11 cellular contexts compared by ENCODE assay signal in the genomic region with DNA sequence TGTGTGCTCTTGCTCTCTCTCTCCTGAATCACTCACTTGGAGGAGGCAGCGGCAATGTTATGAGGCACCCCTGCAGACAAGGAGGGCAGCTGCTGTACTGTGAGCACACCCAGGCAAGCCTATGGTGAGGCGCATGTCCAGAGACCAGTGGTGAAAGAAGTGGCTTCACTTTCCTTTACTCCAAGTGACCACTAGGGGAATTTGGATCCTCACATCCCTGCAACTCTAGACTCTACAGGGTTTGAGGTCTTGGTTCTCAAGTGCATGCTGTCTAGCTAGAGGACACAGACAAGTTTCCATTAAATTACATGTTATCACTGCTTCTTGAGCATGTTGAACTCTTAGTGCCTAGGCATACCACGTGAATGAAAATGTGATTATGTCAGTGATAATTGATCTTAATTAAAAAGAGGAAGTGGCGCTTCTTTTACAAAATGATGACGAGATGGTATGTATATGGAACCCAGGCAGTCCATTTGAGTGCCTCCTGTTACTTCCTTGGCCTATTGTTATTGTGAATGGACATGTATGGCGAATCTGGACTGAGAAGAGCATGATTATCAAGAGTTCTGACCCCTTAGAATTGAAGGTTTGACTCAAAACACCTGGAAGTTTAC.
DNase-seq lines count a peak whose midpoint lies in the region; ATAC-seq, FAIRE-seq and TF ChIP-seq lines count a peak whose summit lies in the region.
"Had no signal": no experiment of that assay in that cellular context is flagged by ENCODE, and none has a peak within 500 bp of the region (broad histone marks: within the 10 kb centered on the region; RNA-seq: fewer than 3 reads in every experiment).

No MANE protein-coding gene starts in this region.

- ATAC-seq in A549 (peak; percentile 39 to 70; a peak in 4 of 6 replicates), HG03457 (IDR thresholded peaks at IDR 0.05; ENCODE audit: unreplicated experiment) (no peak)

- intact Hi-C loops in OCI-LY7 (cut with micrococcal nuclease; ENCODE audit: unreplicated experiment): no loop called here

- H2AFZ ChIP-seq in GM23248 (no peak overlapping the region), OCI-LY7 (ENCODE audit: low read length) (no peak overlapping the region)

- H3K79me2 ChIP-seq in GM23248 (ENCODE audit: insufficient read depth): no peaks in the 10 kb centered on the region
- no peaks in the 10 kb centered on the region for H3K79me2 ChIP-seq in OCI-LY7 (ENCODE audit: insufficient read depth, low read depth, low read length)

- H3K27ac ChIP-seq in A549 (no peak overlapping the region), GM23248 (no peak overlapping the region), OCI-LY7 (ENCODE audit: low read depth, low read length, poor library complexity, severe bottlenecking) (no peak overlapping the region)
- H3K27ac ChIP-seq: VCaP had no signal

- H3K36me3 ChIP-seq in GM23248 (ENCODE audit: low read depth): no peaks in the 10 kb centered on the region
- H3K36me3 ChIP-seq in OCI-LY7 (ENCODE audit: insufficient read depth, low read length): no peaks in the 10 kb centered on the region

- H3K4me2 ChIP-seq in A549 (no peak overlapping the region), GM23248 (ENCODE audit: unreplicated experiment) (no peak overlapping the region), OCI-LY7 (ENCODE audit: low read length) (no peak overlapping the region)

- H4K20me1 ChIP-seq in GM23248 (ENCODE audit: insufficient read depth) (no peaks in the 10 kb centered on the region), OCI-LY7 (ENCODE audit: insufficient read depth, low read length) (no peaks in the 10 kb centered on the region)

- H3K27me3 ChIP-seq in GM23248 (replicated peaks; ENCODE audit: insufficient read depth): no peaks in the 10 kb centered on the region

- DNase-seq in A549 (ENCODE audit: low read depth in 1 of 2, low spot score in 1 of 2) (peak in 1 of 2 experiments; percentile 16), GM23248 (peak; percentile 7), OCI-LY7 (ENCODE audit: low spot score) (no peak), fibroblast of the aortic adventitia (ENCODE audit: low read depth) (no peak), NCI-H1092 (lab: John Stamatoyannopoulos, UW) (no peak), GM03348 (ENCODE audit: low spot score) (no peak), epidermal melanocyte (ENCODE audit: insufficient read length, low spot score) (no peak)
- DNase-seq: NCI-H1105, trophoblast cell had no signal

- H3K9ac ChIP-seq in GM23248: no peak overlapping the region

- in situ Hi-C loops in GM23248 (cut with MboI): no loop called here

- no peak for TF ChIP-seq RAD21 in A549 (conservative IDR thresholded peaks at IDR 0.05 in 1 of 2, IDR thresholded peaks at IDR 0.05 in 1 of 2)

- H3K4me3 ChIP-seq in A549 (no peak overlapping the region), GM23248 (no peak overlapping the region), OCI-LY7 (ENCODE audit: low read depth, low read length, poor library complexity, severe bottlenecking) (no peak overlapping the region), fibroblast of the aortic adventitia (ENCODE audit: low read depth, low read length) (no peak overlapping the region)

- no TSS peak for BruUV-seq in OCI-LY7 (replicated peaks; lab: Mats Ljungman, UMichigan)

- WGBS in A549 (ENCODE audit: missing lambda C conversion rate): 52% methylated on average over 6 of the region's 6 CpGs
- WGBS in GM23248 (ENCODE audit: low coverage in 1 of 2, low lambda C conversion rate in 2 of 2, missing lambda C conversion rate in 2 of 2), 2 experiments: 34 to 37% methylated on average over 6 of the region's 6 CpGs

- H3K9me2 ChIP-seq in GM23248 (ENCODE audit: insufficient read depth) (no peaks in the 10 kb centered on the region), OCI-LY7 (ENCODE audit: insufficient read depth, low read length) (no peaks in the 10 kb centered on the region)

- no peaks in the 10 kb centered on the region for H3F3A ChIP-seq in GM23248 (ENCODE audit: insufficient read depth)

- no peak for TF ChIP-seq EP300 in A549 (IDR thresholded peaks at IDR 0.05)

- POLR2A ChIA-PET in A549 (lab: Yijun Ruan, JAX) (no interaction called here), OCI-LY7 (lab: Charles Lee) (no interaction called here)

- no peak for FAIRE-seq in A549 (lab: Jason Lieb, UNC)

- no peak for TF ChIP-seq CTCF in A549 (IDR thresholded peaks at IDR 0.05)
- peak; percentile 53 for TF ChIP-seq CTCF in OCI-LY7 (conservative IDR thresholded peaks at IDR 0.05; ENCODE audit: low read length)
- TF ChIP-seq CTCF in fibroblast of the aortic adventitia (IDR thresholded peaks at IDR 0.05; ENCODE audit: insufficient read depth, low read length): peak; percentile 9

- CTCF ChIA-PET in A549 (lab: Yijun Ruan, JAX): no interaction called here
- CTCF ChIA-PET in OCI-LY7 (lab: Charles Lee; ENCODE audit: unreplicated experiment): no interaction called here

- TF ChIP-seq POLR2A in A549 (IDR thresholded peaks at IDR 0.05; ENCODE audit: low read length): no peak

- no peaks in the 10 kb centered on the region for H3K4me1 ChIP-seq in A549
- H3K4me1 ChIP-seq in GM23248 (ENCODE audit: insufficient read depth): no peaks in the 10 kb centered on the region
- no peaks in the 10 kb centered on the region for H3K4me1 ChIP-seq in OCI-LY7 (ENCODE audit: insufficient read depth, low read length, poor library complexity, severe bottlenecking)

- H3K9me3 ChIP-seq in A549 (no peaks in the 10 kb centered on the region), GM23248 (ENCODE audit: low read depth) (no peaks in the 10 kb centered on the region), OCI-LY7 (ENCODE audit: low read length) (no peaks in the 10 kb centered on the region)

TF ChIP-seq in A549, 52 proteins besides CTCF, POLR2A, EP300 and RAD21:
- TF ChIP-seq GATA3 (IDR thresholded peaks at IDR 0.05; ENCODE audit: borderline replicate concordance) (no peak), HOXB5 (CRISPR knock-in tag; IDR thresholded peaks at IDR 0.05) (no peak), TP53 (CRISPR knock-in tag; IDR thresholded peaks at IDR 0.05) (no peak), NR3C1 (IDR thresholded peaks at IDR 0.05) (no peak), SREBF2 (IDR thresholded peaks at IDR 0.05) (no peak), SMC3 (IDR thresholded peaks at IDR 0.05) (no peak), ZFP36 (IDR thresholded peaks at IDR 0.05; ENCODE audit: borderline replicate concordance, partially characterized antibody) (no peak), FOXS1 (CRISPR knock-in tag; IDR thresholded peaks at IDR 0.05) (no peak), JUN (IDR thresholded peaks at IDR 0.05) (no peak), KDM5A (IDR thresholded peaks at IDR 0.05) (no peak), MAZ (IDR thresholded peaks at IDR 0.05; ENCODE audit: borderline replicate concordance, low read depth, low read length) (no peak)
- TF ChIP-seq, protein P1, sequence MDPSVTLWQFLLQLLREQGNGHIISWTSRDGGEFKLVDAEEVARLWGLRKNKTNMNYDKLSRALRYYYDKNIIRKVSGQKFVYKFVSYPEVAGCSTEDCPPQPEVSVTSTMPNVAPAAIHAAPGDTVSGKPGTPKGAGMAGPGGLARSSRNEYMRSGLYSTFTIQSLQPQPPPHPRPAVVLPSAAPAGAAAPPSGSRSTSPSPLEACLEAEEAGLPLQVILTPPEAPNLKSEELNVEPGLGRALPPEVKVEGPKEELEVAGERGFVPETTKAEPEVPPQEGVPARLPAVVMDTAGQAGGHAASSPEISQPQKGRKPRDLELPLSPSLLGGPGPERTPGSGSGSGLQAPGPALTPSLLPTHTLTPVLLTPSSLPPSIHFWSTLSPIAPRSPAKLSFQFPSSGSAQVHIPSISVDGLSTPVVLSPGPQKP (IDR thresholded peaks at IDR 0.05; ENCODE audit: low read depth, low read length): no peak
